In genomic region chr22:38788417-38788816, GRCh38 we compare ENCODE assay signal across 9 cellular contexts. TPM values are rescaled to one million over a fixed set of nuclear protein-coding genes. Genes with fewer than 3 reads are reported as not detected.
DNase-seq lines count a peak whose midpoint lies in the region; ATAC-seq and TF ChIP-seq lines count a peak whose summit lies in the region.
"Had no signal": no experiment of that assay in that cellular context is flagged by ENCODE, and none has a peak within 500 bp of the region (broad histone marks: within the 10 kb centered on the region; RNA-seq: fewer than 3 reads in every experiment).

No MANE protein-coding gene starts in this region.

- intact Hi-C loops in heart right ventricle (cut with DNase I): loop anchor here in 2 of 10 donors (5.0 to 10.0 kb wide), 2 partner anchors 54 to 526 kb away; partner anchors contain the start of genes NPTXR (in 1 of the 2) and RPL3 (in 1 of the 2)

- H3K9me3 ChIP-seq in heart right ventricle: no peaks in the 10 kb centered on the region

- peak overlapping the region; percentile 79 to 92 (median 84) for H3K27ac ChIP-seq in heart right ventricle
- H3K27ac ChIP-seq in skin epidermis: peak overlapping the region in 13 of 21 experiments; percentile 2 to 79 (median 46)

- ATAC-seq in heart right ventricle: peak; percentile 76 to 91 (median 81)
- no peak for ATAC-seq in HG03354 (IDR thresholded peaks at IDR 0.05; ENCODE audit: poor library complexity, severe bottlenecking, unreplicated experiment)
- ATAC-seq: naive thymus-derived CD4-positive, alpha-beta T cell had no signal

- 15 to 22% methylated on average over 6 of the region's 6 CpGs for WGBS in heart right ventricle, 2 donors

- DNase-seq in ELR (ENCODE audit: low read depth) (peak; percentile 75), T1000 (lab: John Stamatoyannopoulos, UW) (peak; percentile 24), heart right ventricle (peak; percentile 42 to 72), GM19238 (ENCODE audit: insufficient read length, low spot score) (no peak), HUDEP-2 (lab: John Stamatoyannopoulos, UW; ENCODE audit: unreplicated experiment in 76 of 76) (no peak), iPS-NIHi7 (ENCODE audit: extremely low spot score) (no peak)
- DNase-seq: naive thymus-derived CD4-positive, alpha-beta T cell had no signal

- no peak overlapping the region for H3K4me3 ChIP-seq in heart right ventricle
- no peak overlapping the region for H3K4me3 ChIP-seq in skin epidermis

- TF ChIP-seq CTCF in heart right ventricle (IDR thresholded peaks at IDR 0.05): no peak

- no peaks in the 10 kb centered on the region for H3K27me3 ChIP-seq in heart right ventricle

- peaks cover 0 to 24% (median 0%) of the 10 kb centered on the region in 9 donors for H3K36me3 ChIP-seq in heart right ventricle

- peaks cover 24 to 70% (median 46%) of the 10 kb centered on the region in 9 donors for H3K4me1 ChIP-seq in heart right ventricle

RNA-seq across cellular contexts. Expression of gene DNAL4, which starts 5.5 kb away (rescaled TPM):
- 10 to 100 TPM in 4 of 10 donors, 1 to 10 TPM in 6; 8.3 to 11.7 (median 9.9) TPM for total RNA-seq in heart right ventricle
- polyA plus RNA-seq in heart right ventricle: 10 to 100 TPM in 1 of 2 donors, 1 to 10 TPM in 1; 7.7 to 10.7 TPM

RNA-seq across cellular contexts. Expression of gene SUN2, which starts 32.6 kb away (rescaled TPM):
- 100 to 1,000 TPM in 5 of 10 donors, 10 to 100 TPM in 5; 70.2 to 178 (median 97.2) TPM for total RNA-seq in heart right ventricle
- 100 to 1,000 TPM in 1 of 2 donors, 10 to 100 TPM in 1; 38.6 to 112 TPM for polyA plus RNA-seq in heart right ventricle

RNA-seq across cellular contexts. Expression of gene NPTXR, which starts 55.4 kb away (rescaled TPM):
- 10 to 100 TPM; 14.7 to 32.9 (median 24.0) TPM for total RNA-seq in heart right ventricle
- polyA plus RNA-seq in heart right ventricle: 1 to 10 TPM; 8.6 to 9.2 TPM

Comparison
In these comparisons a context has a peak if more than half of its experiments do, and no peak if none do; other contexts are left out.
1. DNase-seq: peak in ELR (single experiment), T1000 (single experiment) and heart right ventricle (2 of 2); none in GM19238 (single experiment), HUDEP-2 (0 of 76) and iPS-NIHi7 (single experiment).